Comparison of ENCODE assay signal across 4 cellular contexts in genomic region chr17:35195062-35195461, GRCh38. TPM values are rescaled to one million over a fixed set of nuclear protein-coding genes. Genes with fewer than 3 reads are reported as not detected.
"Had no signal": no experiment of that assay in that cellular context is flagged by ENCODE, and none has a peak within 500 bp of the region (broad histone marks: within the 10 kb centered on the region; RNA-seq: fewer than 3 reads in every experiment).

No MANE protein-coding gene starts in this region.

RNA-seq across cellular contexts. Expression of gene SLC35G3, which starts 0.9 kb away (rescaled TPM):
- total RNA-seq: LHCN-M2, M059J, MCF 10A, NCI-H460 had no signal

RNA-seq across cellular contexts. Expression of gene UNC45B, which starts 47.4 kb away (rescaled TPM):
- total RNA-seq: MCF 10A had no signal
